ENCODE assay signal across 9 cellular contexts in genomic region chr6:111810321-111811235, GRCh38.
A peak's percentile ranks its signal among the peaks of the same experiment; 100 is the strongest.
DNase-seq lines count a peak whose midpoint lies in the region; ATAC-seq, FAIRE-seq and TF ChIP-seq lines count a peak whose summit lies in the region.
"Had no signal": no experiment of that assay in that cellular context is flagged by ENCODE, and none has a peak within 500 bp of the region (broad histone marks: within the 10 kb centered on the region; RNA-seq: fewer than 3 reads in every experiment).

No MANE protein-coding gene starts in this region.

- no peaks in the 10 kb centered on the region for H3F3A ChIP-seq in GM23338 (replicated peaks; ENCODE audit: low read depth)

- peaks cover 42% of the 10 kb centered on the region for H3K4me1 Mint-ChIP-seq in GM23338
- peaks cover 76% of the 10 kb centered on the region for H3K4me1 Mint-ChIP-seq in nephron progenitor cell

- H3K9ac ChIP-seq in K562 (ENCODE audit: insufficient read depth in 1 of 2, low read depth in 2 of 2, low read length in 2 of 2) = no peak overlapping the region

- no peaks in the 10 kb centered on the region for H3K9me3 ChIP-seq in K562 (replicated peaks; ENCODE audit: control insufficient read depth, insufficient read depth, low read depth, low read length)
- H3K9me3 ChIP-seq in gastrocnemius medialis = no peaks in the 10 kb centered on the region

- in situ Hi-C loops in K562 (cut with MboI) (no loop called here), gastrocnemius medialis (cut with MboI; ENCODE audit: low sequenced_read_pairs in 4 of 4) (no loop called here)

- H3K4me1 ChIP-seq in GM23338 (ENCODE audit: insufficient read depth) = no peaks in the 10 kb centered on the region; the same call in 1 of the 2 replicates
- H3K4me1 ChIP-seq in K562 (replicated peaks in 1 of 2; ENCODE audit: control insufficient read depth in 2 of 2, insufficient read depth in 2 of 2, low read length in 2 of 2) = peaks cover 0 to 9% of the 10 kb centered on the region in 2 experiments; a peak in 3 of 5 replicates
- H3K4me1 ChIP-seq in gastrocnemius medialis = no peaks in the 10 kb centered on the region

- POLR2A ChIA-PET in K562 (lab: Yijun Ruan, JAX) = interaction anchor here (0.6 to 1.0 kb wide), 2 partner anchors 64 to 984 kb away, joined by 3 read pairs; no protein-coding TSS in a partner anchor

- no peaks in the 10 kb centered on the region for H3K9me2 ChIP-seq in GM23338 (ENCODE audit: insufficient read depth)

- H3K9me3 Mint-ChIP-seq in GM23338 = no peaks in the 10 kb centered on the region
- H3K9me3 Mint-ChIP-seq in nephron progenitor cell = no peaks in the 10 kb centered on the region

- intact Hi-C loops in K562 (cut with micrococcal nuclease) (no loop called here), gastrocnemius medialis (cut with DNase I; ENCODE audit: low total_unique reads) (no loop called here)

- no peak overlapping the region for H3K27ac ChIP-seq in GM23338 (ENCODE audit: low read depth)
- H3K27ac ChIP-seq in K562 (ENCODE audit: extremely low read depth, low read depth, low read length) = no peak overlapping the region
- no peak overlapping the region for H3K27ac ChIP-seq in gastrocnemius medialis

- H3K27me3 ChIP-seq in GM23338 (ENCODE audit: insufficient read depth) (no peaks in the 10 kb centered on the region), K562 (ENCODE audit: control insufficient read depth in 2 of 2, insufficient read depth in 2 of 2, low read length in 2 of 2) (0 out of 5 replicates have a peak, but pooled peaks cover 0 to 4% of the 10 kb centered on the region in 2 experiments), gastrocnemius medialis (no peaks in the 10 kb centered on the region)

- H2AFZ ChIP-seq in GM23338 = no peak overlapping the region
- H2AFZ ChIP-seq in K562 (ENCODE audit: low read depth, low read length) = no peak overlapping the region

- H3K36me3 Mint-ChIP-seq in GM23338 (ENCODE audit: low read depth) (peaks cover 4% of the 10 kb centered on the region; the same call in 1 of the 3 replicates), nephron progenitor cell (ENCODE audit: low read depth) (peaks cover 21% of the 10 kb centered on the region)

- CTCF ChIA-PET in K562 (lab: Yijun Ruan, JAX; ENCODE audit: low intra/inter-chr PET ratio) = no interaction called here

- no peak for TF ChIP-seq EP300 in K562 (IDR thresholded peaks at IDR 0.05; ENCODE audit: low read length)

- no peak for TF ChIP-seq RAD21 in K562 (CRISPR knock-in tag; conservative IDR thresholded peaks at IDR 0.05 in 1 of 2, IDR thresholded peaks at IDR 0.05 in 1 of 2)

- H3K9me1 ChIP-seq in K562 (ENCODE audit: control insufficient read depth, insufficient read depth, low read length) = no peaks in the 10 kb centered on the region

- WGBS in K562 (ENCODE audit: insufficient coverage, low coverage, missing lambda C conversion rate) = 26% methylated on average over 10 of the region's 10 CpGs

- H3K4me2 ChIP-seq in GM23338 (no peak overlapping the region), K562 (ENCODE audit: insufficient read depth, low read length) (no peak overlapping the region)

- ATAC-seq in GM23338 (no peak), K562 (no peak), gastrocnemius medialis (no peak)
- ATAC-seq: esophagus mucosa had no signal

- BruUV-seq in K562 (replicated peaks; lab: Mats Ljungman, UMichigan) = no TSS peak

- H3K79me2 ChIP-seq in GM23338 (replicated peaks; ENCODE audit: insufficient read depth) (peaks cover 12% of the 10 kb centered on the region), K562 (ENCODE audit: control insufficient read depth, insufficient read depth, low read length) (no peaks in the 10 kb centered on the region)

- no peaks in the 10 kb centered on the region for H3K36me3 ChIP-seq in GM23338 (ENCODE audit: insufficient read depth)
- H3K36me3 ChIP-seq in K562 (ENCODE audit: control insufficient read depth, insufficient read depth, low read length) = no peaks in the 10 kb centered on the region; the same call in 2 of the 3 replicates
- H3K36me3 ChIP-seq in gastrocnemius medialis = no peaks in the 10 kb centered on the region

- TF ChIP-seq POLR2A in K562 (conservative IDR thresholded peaks at IDR 0.05) = no peak
- no peak for TF ChIP-seq POLR2A in gastrocnemius medialis (IDR thresholded peaks at IDR 0.05)

- H3K27me3 Mint-ChIP-seq in GM23338 (ENCODE audit: insufficient read depth, low read depth, poor library complexity) = peaks cover 6% of the 10 kb centered on the region
- H3K27me3 Mint-ChIP-seq in nephron progenitor cell (ENCODE audit: low read depth, poor library complexity) = peaks cover 4% of the 10 kb centered on the region

- no peak for FAIRE-seq in K562 (lab: Jason Lieb, UNC)

- TF ChIP-seq CTCF in GM23338 (conservative IDR thresholded peaks at IDR 0.05; ENCODE audit: low read depth in 2 of 2) (no peak), K562 (IDR thresholded peaks at IDR 0.05 in 2 of 3, conservative IDR thresholded peaks at IDR 0.05 in 1 of 3; ENCODE audit: insufficient read depth in 2 of 3, low read depth in 1 of 3, low read length in 3 of 3) (no peak), nephron progenitor cell (IDR thresholded peaks at IDR 0.05) (no peak), gastrocnemius medialis (IDR thresholded peaks at IDR 0.05 in 4 of 5, conservative IDR thresholded peaks at IDR 0.05 in 1 of 5) (no peak)

- H3K4me3 Mint-ChIP-seq in GM23338 (no peak overlapping the region), nephron progenitor cell (no peak overlapping the region)

- 0 out of 2 replicates have a peak, but pooled peaks cover 11% of the 10 kb centered on the region for H4K20me1 ChIP-seq in GM23338 (replicated peaks; ENCODE audit: insufficient read depth)
- H4K20me1 ChIP-seq in K562 (replicated peaks; ENCODE audit: control insufficient read depth, insufficient read depth, low read length) = no peaks in the 10 kb centered on the region

- H3K27ac Mint-ChIP-seq in GM23338 (peak overlapping the region; percentile 49), nephron progenitor cell (peak overlapping the region; percentile 38)

- no peak overlapping the region for H3K4me3 ChIP-seq in GM23338
- no peak overlapping the region for H3K4me3 ChIP-seq in K562
- H3K4me3 ChIP-seq in gastrocnemius medialis = no peak overlapping the region

- no peak for DNase-seq in GM23338 (ENCODE audit: low spot score)
- peak; percentile 99 for DNase-seq in SW480 (ENCODE audit: low spot score)
- DNase-seq in K562 (ENCODE audit: extremely low read depth in 1 of 4, low spot score in 3 of 4) = no peak
- no peak for DNase-seq in nephron progenitor cell
- DNase-seq in kidney glomerular epithelial cell (lab: John Stamatoyannopoulos, UW) = no peak
- DNase-seq in gastrocnemius medialis = no peak
- no peak for DNase-seq in stimulated activated CD8-positive, alpha-beta memory T cell treated with anti-CD3 and anti-CD28 coated beads, Interleukin-4, amount 100 ng/mL, for 48 hours
- DNase-seq: stimulated activated CD4-positive, alpha-beta T cell treated with anti-CD3 and anti-CD28 coated beads, Interleukin-4, amount 100 ng/mL, for 1 hour had no signal

TF ChIP-seq in GM23338, 12 proteins besides CTCF, POLR2A, EP300 and RAD21 (continues in another document):
- TF ChIP-seq JUNB (IDR thresholded peaks at IDR 0.05; ENCODE audit: unreplicated experiment) (no peak), REST (IDR thresholded peaks at IDR 0.05; ENCODE audit: unreplicated experiment) (no peak)

TF ChIP-seq in K562, 482 proteins besides CTCF, POLR2A, EP300 and RAD21:
- no peak for TF ChIP-seq ZNF699 (CRISPR knock-in tag; IDR thresholded peaks at IDR 0.05; ENCODE audit: insufficient replicate concordance)
- peak; percentile 20; the same call in 1 of the 2 replicates for TF ChIP-seq ZNF316 (IDR thresholded peaks at IDR 0.05)
TF ChIP-seq in K562: peak in this region for 1.
